12 cellular contexts compared by ENCODE assay signal in genomic region chr1:205933672-205934618, GRCh38. TPM values are rescaled to one million over a fixed set of nuclear protein-coding genes. Genes with fewer than 3 reads are reported as not detected.
A peak's percentile ranks its signal among the peaks of the same experiment; 100 is the strongest.
DNase-seq lines count a peak whose midpoint lies in the region; ATAC-seq and TF ChIP-seq lines count a peak whose summit lies in the region.
"Had no signal": no experiment of that assay in that cellular context is flagged by ENCODE, and none has a peak within 500 bp of the region (broad histone marks: within the 10 kb centered on the region; RNA-seq: fewer than 3 reads in every experiment).

No MANE protein-coding gene starts in this region.

- peak overlapping the region; percentile 89 for H3K27ac ChIP-seq in hepatocyte
- H3K27ac ChIP-seq: 22Rv1, psoas muscle, thoracic aorta had no signal

- 47% methylated on average over 7 of the region's 7 CpGs for WGBS in hepatocyte (ENCODE audit: low lambda C conversion rate, missing lambda C conversion rate)

- H3K79me2 ChIP-seq in hepatocyte, result no peaks in the 10 kb centered on the region

- no peaks in the 10 kb centered on the region for H3K9me3 ChIP-seq in hepatocyte (ENCODE audit: low read depth)
- H3K9me3 ChIP-seq: psoas muscle, thoracic aorta had no signal

- ATAC-seq in WTC11 (peak; percentile 66; the same call in 1 of the 2 replicates), HG03571 (IDR thresholded peaks at IDR 0.05; ENCODE audit: unreplicated experiment) (no peak)
- no peak for ATAC-seq in activated naive CD8-positive, alpha-beta T cell treated with anti-CD3 and anti-CD28 coated beads, Interleukin-2, amount 50 U/mL, for 24 hours

- no peak overlapping the region for H3K4me2 ChIP-seq in hepatocyte

- H3K27me3 ChIP-seq in hepatocyte, result no peaks in the 10 kb centered on the region

- no peaks in the 10 kb centered on the region for H3K9me2 ChIP-seq in hepatocyte (replicated peaks; ENCODE audit: insufficient read depth)

- POLR2A ChIA-PET in WTC11 (lab: Charles Lee), result no interaction called here

- TF ChIP-seq CTCF in WTC11 (IDR thresholded peaks at IDR 0.05) (no peak), hepatocyte (IDR thresholded peaks at IDR 0.05; ENCODE audit: poor library complexity) (no peak)

- H3K36me3 ChIP-seq in hepatocyte (replicated peaks; ENCODE audit: insufficient read depth, low read depth), result no peaks in the 10 kb centered on the region
- H3K36me3 ChIP-seq: thoracic aorta had no signal

- H3K27ac Mint-ChIP-seq in WTC11, result no peak overlapping the region
- no peak overlapping the region for H3K27ac Mint-ChIP-seq in activated naive CD8-positive, alpha-beta T cell treated with anti-CD3 and anti-CD28 coated beads, Interleukin-2, amount 50 U/mL, for 24 hours

- H4K20me1 ChIP-seq in hepatocyte (ENCODE audit: insufficient read depth, poor library complexity, severe bottlenecking), result no peaks in the 10 kb centered on the region

- H3K4me1 ChIP-seq in hepatocyte (ENCODE audit: insufficient read depth), result peaks cover 12% of the 10 kb centered on the region

- H3K4me1 Mint-ChIP-seq in WTC11, result peaks cover 17% of the 10 kb centered on the region
- no peaks in the 10 kb centered on the region for H3K4me1 Mint-ChIP-seq in activated naive CD8-positive, alpha-beta T cell treated with anti-CD3 and anti-CD28 coated beads, Interleukin-2, amount 50 U/mL, for 24 hours

- H2AFZ ChIP-seq in hepatocyte, result no peak overlapping the region

- H3K27me3 Mint-ChIP-seq in WTC11 (ENCODE audit: low read depth), result peaks cover 4% of the 10 kb centered on the region; the same call in 1 of the 2 replicates
- peaks cover 17% of the 10 kb centered on the region for H3K27me3 Mint-ChIP-seq in activated naive CD8-positive, alpha-beta T cell treated with anti-CD3 and anti-CD28 coated beads, Interleukin-2, amount 50 U/mL, for 24 hours

- CTCF ChIA-PET in WTC11 (lab: Charles Lee), result interaction anchor here (2.6 kb wide), 1 partner anchor 43 kb away, joined by 14 read pairs; no protein-coding TSS in a partner anchor

- peak; percentile 70 for DNase-seq in DMS153 (lab: John Stamatoyannopoulos, UW)
- no peak for DNase-seq in DMS153 treated with DMSO at 0.1 percent for 48 hours (lab: John Stamatoyannopoulos, UW; ENCODE audit: unreplicated experiment)
- DNase-seq in WTC11 (ENCODE audit: low spot score), result no peak
- DNase-seq in hepatocyte (ENCODE audit: low spot score), result peak; percentile 71
- peak; percentile 81 for DNase-seq in superior temporal gyrus (ENCODE audit: extremely low spot score)
- no peak for DNase-seq in NCI-H2171 treated with DMSO at 0.1 percent for 48 hours (lab: John Stamatoyannopoulos, UW)
- DNase-seq in activated naive CD8-positive, alpha-beta T cell treated with anti-CD3 and anti-CD28 coated beads, Interleukin-2, amount 50 U/mL, for 24 hours, result no peak
- DNase-seq: effector memory CD4-positive, alpha-beta T cell had no signal

- H3K9me3 Mint-ChIP-seq in WTC11, result no peaks in the 10 kb centered on the region
- no peaks in the 10 kb centered on the region for H3K9me3 Mint-ChIP-seq in activated naive CD8-positive, alpha-beta T cell treated with anti-CD3 and anti-CD28 coated beads, Interleukin-2, amount 50 U/mL, for 24 hours

- H3K4me3 ChIP-seq in hepatocyte, result no peak overlapping the region
- H3K4me3 ChIP-seq: psoas muscle, thoracic aorta had no signal

- no peak overlapping the region for H3K4me3 Mint-ChIP-seq in WTC11
- no peak overlapping the region for H3K4me3 Mint-ChIP-seq in activated naive CD8-positive, alpha-beta T cell treated with anti-CD3 and anti-CD28 coated beads, Interleukin-2, amount 50 U/mL, for 24 hours

- H3K36me3 Mint-ChIP-seq in WTC11, result no peaks in the 10 kb centered on the region
- no peaks in the 10 kb centered on the region for H3K36me3 Mint-ChIP-seq in activated naive CD8-positive, alpha-beta T cell treated with anti-CD3 and anti-CD28 coated beads, Interleukin-2, amount 50 U/mL, for 24 hours (ENCODE audit: low read depth)

TF ChIP-seq in WTC11, 78 proteins besides CTCF, POLR2A, EP300 and RAD21 (continues in another document):
- TF ChIP-seq ARID4B (CRISPR knock-in tag; IDR thresholded peaks at IDR 0.05; ENCODE audit: borderline replicate concordance) (no peak), ZBTB43 (CRISPR knock-in tag; IDR thresholded peaks at IDR 0.05) (no peak), NFYB (CRISPR knock-in tag; conservative IDR thresholded peaks at IDR 0.05; ENCODE audit: low read depth) (no peak), ATF2 (CRISPR knock-in tag; IDR thresholded peaks at IDR 0.05; ENCODE audit: borderline replicate concordance, low read depth) (no peak), MLX (CRISPR knock-in tag; IDR thresholded peaks at IDR 0.05) (no peak), ZMAT4 (CRISPR knock-in tag; IDR thresholded peaks at IDR 0.05) (no peak), SMAD3 (CRISPR knock-in tag; IDR thresholded peaks at IDR 0.05; ENCODE audit: borderline replicate concordance) (no peak), ZNF512 (CRISPR knock-in tag; IDR thresholded peaks at IDR 0.05; ENCODE audit: borderline replicate concordance) (no peak)

RNA-seq across cellular contexts. Expression of gene SLC26A9, which starts 9.3 kb away (rescaled TPM):
- total RNA-seq in WTC11 (2021) (0.05 to 0.15 TPM in 2 of 3 replicates, not detected in the other), hepatocyte (0.13 and 0.44 TPM in 2 replicates)
- polyA plus RNA-seq in hepatocyte, result 0.63 and 2.4 TPM in 2 replicates

Comparison
In these comparisons a context has a peak if more than half of its experiments do, and no peak if none do; other contexts are left out.
1. DNase-seq: peak in DMS153 (single experiment), hepatocyte (single experiment) and superior temporal gyrus (single experiment); none in DMS153 treated with DMSO at 0.1 percent for 48 hours (single experiment), WTC11 (single experiment), NCI-H2171 treated with DMSO at 0.1 percent for 48 hours (single experiment) and activated naive CD8-positive, alpha-beta T cell treated with anti-CD3 and anti-CD28 coated beads, Interleukin-2, amount 50 U/mL, for 24 hours (single experiment).